Comparison of ENCODE assay signal across 9 cellular contexts in genomic region chr14:69543341-69544249, GRCh38. TPM values are rescaled to one million over a fixed set of nuclear protein-coding genes. Genes with fewer than 3 reads are reported as not detected.
DNase-seq lines count a peak whose midpoint lies in the region; ATAC-seq and TF ChIP-seq lines count a peak whose summit lies in the region.
"Had no signal": no experiment of that assay in that cellular context is flagged by ENCODE, and none has a peak within 500 bp of the region (broad histone marks: within the 10 kb centered on the region; RNA-seq: fewer than 3 reads in every experiment).

No MANE protein-coding gene starts in this region.

- in situ Hi-C loops in G401 (cut with HindIII; ENCODE audit: low sequenced_read_pairs) = no loop called here

- peak; percentile 4 to 7 for DNase-seq in activated CD4-positive, alpha-beta T cell treated with anti-CD3 and anti-CD28 coated beads for 24 hours (ENCODE audit: low read depth in 2 of 2)
- no peak for DNase-seq in activated CD4-positive, alpha-beta T cell treated with anti-CD3 and anti-CD28 coated beads, Interleukin-2, amount 50 U/mL, for 1 hour
- peak; percentile 83 to 90 for DNase-seq in NCI-H524 (lab: John Stamatoyannopoulos, UW)
- DNase-seq in amniotic epithelial cell (ENCODE audit: low read depth) = peak; percentile 93
- peak; percentile 65 for DNase-seq in left kidney (ENCODE audit: low read depth, low spot score)
- no peak for DNase-seq in coronary artery (ENCODE audit: low spot score)
- no peak for DNase-seq in G401 (ENCODE audit: low spot score)

- H3K27ac ChIP-seq in coronary artery = no peak overlapping the region

- no peak overlapping the region for H3K4me3 ChIP-seq in coronary artery

- no peak for TF ChIP-seq CTCF in coronary artery (IDR thresholded peaks at IDR 0.05)

- no peak for ATAC-seq in HG03139 (IDR thresholded peaks at IDR 0.05; ENCODE audit: unreplicated experiment)

RNA-seq across cellular contexts. Expression of gene CCDC177, which starts 31.1 kb away (rescaled TPM):
- total RNA-seq in G401 (2014; rRNA removed; shearing (Covaris generic)) = 0.75 TPM in 1 of 2 replicates, not detected in the other
- total RNA-seq: T-helper 2 cell treated with Interferon-gamma antibody and Interleukin-4, amounts not matched to agents 100 ng/mL and 5 ng/mL, for 36 hours had no signal

RNA-seq across cellular contexts. Expression of gene PLEKHD1, which starts 59.1 kb away (rescaled TPM):
- 0.31 TPM in 1 of 2 replicates, not detected in the other for total RNA-seq in G401 (2014; rRNA removed; shearing (Covaris generic))

Comparison
In these comparisons a context has a peak if more than half of its experiments do, and no peak if none do; other contexts are left out.
1. DNase-seq: peak in activated CD4-positive, alpha-beta T cell treated with anti-CD3 and anti-CD28 coated beads for 24 hours (2 of 2), NCI-H524 (2 of 2), amniotic epithelial cell (single experiment) and left kidney (single experiment); none in activated CD4-positive, alpha-beta T cell treated with anti-CD3 and anti-CD28 coated beads, Interleukin-2, amount 50 U/mL, for 1 hour (single experiment), coronary artery (single experiment) and G401 (single experiment).